In the genomic region with DNA sequence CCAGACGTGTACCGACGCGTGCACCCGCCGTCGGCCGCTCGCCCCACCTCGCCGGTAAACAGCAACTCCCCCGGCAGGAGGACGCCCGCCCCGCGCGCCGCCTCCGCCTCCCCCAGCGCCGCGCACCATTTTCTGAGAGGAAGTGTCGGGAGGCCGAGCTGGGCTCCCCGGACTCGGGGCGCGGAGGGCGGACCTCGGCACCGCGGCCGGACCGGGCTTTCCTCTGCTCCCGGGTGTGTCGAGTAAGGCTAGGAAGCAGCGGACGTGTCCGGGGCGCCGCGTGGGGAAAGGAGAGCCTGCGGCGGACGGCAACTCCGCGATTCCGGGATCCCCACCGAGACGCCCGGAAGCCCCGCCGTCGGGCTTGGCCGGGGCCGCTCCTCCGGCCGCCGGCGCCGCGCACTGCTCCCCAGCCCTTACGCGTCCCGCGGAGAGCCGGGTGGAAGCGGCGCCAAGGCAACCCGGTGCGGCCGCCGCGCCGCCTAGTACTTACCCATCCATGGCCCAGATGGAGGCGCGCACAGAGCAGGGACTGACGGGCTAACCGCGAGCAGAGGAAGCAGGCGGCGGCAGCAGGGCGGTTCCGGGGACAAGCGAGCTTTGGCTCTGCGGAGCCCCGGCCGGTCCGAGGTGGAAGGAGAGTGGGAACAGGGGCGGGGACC, we compare ENCODE assay signal across 8 cellular contexts. TPM values are rescaled to one million over a fixed set of nuclear protein-coding genes. Genes with fewer than 3 reads are reported as not detected.
A peak's percentile ranks its signal among the peaks of the same experiment; 100 is the strongest.
DNase-seq lines count a peak whose midpoint lies in the region; ATAC-seq and TF ChIP-seq lines count a peak whose summit lies in the region.

Gene PTBP3, minus strand, starts transcription at position 643 of the 662 bp plus-strand sequence. CDS start 35,754 bp downstream, outside the sequence.

- H3K36me3 ChIP-seq in endodermal cell (ENCODE audit: control insufficient read depth, insufficient read depth, low read length): peaks cover 12% of the 10 kb centered on the region

- H3K9me3 ChIP-seq in endodermal cell (ENCODE audit: control insufficient read depth, low read length): no peaks in the 10 kb centered on the region

- no peaks in the 10 kb centered on the region for H3K27me3 Mint-ChIP-seq in endodermal cell (ENCODE audit: insufficient read depth)

- H3K4me1 ChIP-seq in endodermal cell (ENCODE audit: control insufficient read depth, insufficient read depth, low read length): no peaks in the 10 kb centered on the region

- DNase-seq in AML-193 (lab: John Stamatoyannopoulos, UW) (peak; percentile 69 to 93), NCI-H748 treated with DMSO at 0.1 percent for 48 hours (lab: John Stamatoyannopoulos, UW) (peak; percentile 60), endodermal cell (peak; percentile 89), midbrain (lab: John Stamatoyannopoulos, UW) (peak; percentile 29)
- peak; percentile 29 for DNase-seq in activated CD8-positive, alpha-beta memory T cell treated with anti-CD3 and anti-CD28 coated beads, Interleukin-2, amount 50 U/mL, for 24 hours (ENCODE audit: extremely low read depth)
- peak; percentile 63 to 73 for DNase-seq in stimulated activated CD8-positive, alpha-beta memory T cell treated with anti-CD3 and anti-CD28 coated beads, Interleukin-2, amount 100 ng/mL, for 48 hours (ENCODE audit: low read depth in 2 of 2)

- peak within 1 kb of the TSS; percentile 98 for H3K27ac Mint-ChIP-seq in endodermal cell

- H3K9ac ChIP-seq in endodermal cell (ENCODE audit: extremely low read depth, low read length, poor library complexity, severe bottlenecking): peak within 1 kb of the TSS; percentile 84

- no peaks in the 10 kb centered on the region for H3K27me3 ChIP-seq in endodermal cell (ENCODE audit: control insufficient read depth, insufficient read depth, low read length, poor library complexity, severe bottlenecking)

- peak; percentile 60 for ATAC-seq in GM19023 (IDR thresholded peaks at IDR 0.05; ENCODE audit: unreplicated experiment)
- ATAC-seq in HG03196 (IDR thresholded peaks at IDR 0.05; ENCODE audit: unreplicated experiment): peak; percentile 58

- H3K4me3 ChIP-seq in endodermal cell (ENCODE audit: low read length): peak within 1 kb of the TSS; percentile 97

- 0% methylated on average over 27 to 90 of the region's 90 CpGs for WGBS in endodermal cell (ENCODE audit: insufficient coverage in 1 of 2, insufficient read length in 1 of 2), 2 experiments

- H3K4me1 Mint-ChIP-seq in endodermal cell: peaks cover 17% of the 10 kb centered on the region

- no peaks in the 10 kb centered on the region for H3K9me3 Mint-ChIP-seq in endodermal cell

- peaks cover 3% of the 10 kb centered on the region for H3K36me3 Mint-ChIP-seq in endodermal cell (ENCODE audit: low read depth)

- peak within 1 kb of the TSS; percentile 89 for H3K4me3 Mint-ChIP-seq in endodermal cell

- no peak for TF ChIP-seq CTCF in endodermal cell (conservative IDR thresholded peaks at IDR 0.05)

- peak within 1 kb of the TSS; percentile 90 for H3K27ac ChIP-seq in endodermal cell (ENCODE audit: low read depth, low read length)

RNA-seq across cellular contexts. Expression of gene PTBP3, which starts in this region (rescaled TPM):
- 10 to 100 TPM; 83.3 to 94.8 TPM for total RNA-seq in endodermal cell
- 33.7 TPM for polyA plus RNA-seq in endodermal cell (2013, experiment 1 of 2)
- polyA plus RNA-seq in endodermal cell (2013, experiment 2 of 2): 36.1 TPM

Comparison
In these comparisons a context has a peak if more than half of its experiments do, and no peak if none do; other contexts are left out.
1. Peak in every context shown above with its lines: DNase-seq, ATAC-seq, H3K4me3 ChIP-seq and H3K27ac ChIP-seq.
2. DNase-seq: peak in every context shown above with its lines; median percentile 89 in endodermal cell; 81 in AML-193; 68 in stimulated activated CD8-positive, alpha-beta memory T cell treated with anti-CD3 and anti-CD28 coated beads, Interleukin-2, amount 100 ng/mL, for 48 hours; 60 in NCI-H748 treated with DMSO at 0.1 percent for 48 hours; 29 in activated CD8-positive, alpha-beta memory T cell treated with anti-CD3 and anti-CD28 coated beads, Interleukin-2, amount 50 U/mL, for 24 hours; 29 in midbrain.